14 cellular contexts compared by ENCODE assay signal in genomic region chr1:180507826-180508724, GRCh38. TPM values are rescaled to one million over a fixed set of nuclear protein-coding genes. Genes with fewer than 3 reads are reported as not detected.
A peak's percentile ranks its signal among the peaks of the same experiment; 100 is the strongest.
DNase-seq lines count a peak whose midpoint lies in the region; ATAC-seq and TF ChIP-seq lines count a peak whose summit lies in the region.
"Had no signal": no experiment of that assay in that cellular context is flagged by ENCODE, and none has a peak within 500 bp of the region (broad histone marks: within the 10 kb centered on the region; RNA-seq: fewer than 3 reads in every experiment).

No MANE protein-coding gene starts in this region.

- peaks cover 0 to 4% of the 10 kb centered on the region in 2 donors for H3K4me1 ChIP-seq in uterus

- ATAC-seq in SK-N-SH treated with all-trans-retinoic acid at 6 μM for 48 hours (peak; percentile 16; the same call in 1 of the 3 replicates), HG03175 (IDR thresholded peaks at IDR 0.05; ENCODE audit: unreplicated experiment) (no peak), GM21786 (IDR thresholded peaks at IDR 0.05; ENCODE audit: unreplicated experiment) (no peak)

- TF ChIP-seq CTCF in AG09319 (IDR thresholded peaks at IDR 0.05; ENCODE audit: low read depth, low read length) (peak; percentile 10), GM13977 (IDR thresholded peaks at IDR 0.05; ENCODE audit: extremely low read depth, insufficient read depth, missing control alignments) (peak; percentile 15), fibroblast of villous mesenchyme (IDR thresholded peaks at IDR 0.05; ENCODE audit: insufficient read depth, low read depth, low read length) (no peak), uterus (IDR thresholded peaks at IDR 0.05) (no peak)

- in situ Hi-C loops in GM13977 (cut with MboI; ENCODE audit: low pct_unique_long_range_greater_than_20kb, low sequenced_read_pairs, unreplicated experiment): loop anchor here (5.0 to 25.0 kb wide), 2 partner anchors 49 to 504 kb away; partner anchors contain the start of genes OVAAL and STX6

- no peaks in the 10 kb centered on the region for H3K36me3 ChIP-seq in uterus

- H3K27ac ChIP-seq in uterus: no peak overlapping the region

- TF ChIP-seq POLR2A in uterus (IDR thresholded peaks at IDR 0.05): no peak

- DNase-seq in AG09319 (ENCODE audit: extremely low read depth, low read depth) (peak; percentile 49), GM13977 (ENCODE audit: low spot score) (peak; percentile 24), fibroblast of villous mesenchyme (ENCODE audit: low read depth) (peak; percentile 83), islet precursor cell (no peak), uterus (no peak)
- DNase-seq: DND-41, H9, head of caudate nucleus, NCI-H2029 treated with DMSO at 0.1 percent for 48 hours, SHP77 treated with DMSO at 0.1 percent for 48 hours had no signal

- H3K4me3 ChIP-seq in fibroblast of villous mesenchyme (ENCODE audit: low read depth, low read length) (no peak overlapping the region), uterus (no peak overlapping the region)

- H3K9me3 ChIP-seq in uterus: no peaks in the 10 kb centered on the region

- intact Hi-C loops in uterus (cut with DNase I; ENCODE audit: low total_unique reads): no loop called here

- H3K27me3 ChIP-seq in uterus: no peaks in the 10 kb centered on the region

TF ChIP-seq in SK-N-SH treated with all-trans-retinoic acid at 6 μM for 48 hours, 23 proteins besides CTCF, POLR2A, EP300 and RAD21:
- TF ChIP-seq ZC3H10 (CRISPR knock-in tag; IDR thresholded peaks at IDR 0.05) (no peak), TSHZ2 (CRISPR knock-in tag; IDR thresholded peaks at IDR 0.05) (no peak), ARNTL (CRISPR knock-in tag; IDR thresholded peaks at IDR 0.05; ENCODE audit: borderline replicate concordance, low read depth) (no peak), ESRRG (CRISPR knock-in tag; IDR thresholded peaks at IDR 0.05) (no peak), ISL1 (CRISPR knock-in tag; IDR thresholded peaks at IDR 0.05) (no peak), ZFP30 (CRISPR knock-in tag; IDR thresholded peaks at IDR 0.05) (no peak), ZNF565 (CRISPR knock-in tag; conservative IDR thresholded peaks at IDR 0.05; ENCODE audit: low read depth) (no peak), PATZ1 (CRISPR knock-in tag; IDR thresholded peaks at IDR 0.05; ENCODE audit: borderline replicate concordance) (no peak), SNAI2 (CRISPR knock-in tag; IDR thresholded peaks at IDR 0.05) (no peak), CSRNP3 (CRISPR knock-in tag; IDR thresholded peaks at IDR 0.05) (no peak), POU6F1 (CRISPR knock-in tag; IDR thresholded peaks at IDR 0.05; ENCODE audit: borderline replicate concordance, low read depth) (no peak), TCF4 (CRISPR knock-in tag; IDR thresholded peaks at IDR 0.05; ENCODE audit: borderline replicate concordance) (no peak), ZNF8 (CRISPR knock-in tag; IDR thresholded peaks at IDR 0.05) (no peak), OSR1 (CRISPR knock-in tag; IDR thresholded peaks at IDR 0.05) (no peak)
TF ChIP-seq in SK-N-SH treated with all-trans-retinoic acid at 6 μM for 48 hours: peak in this region for 0.

RNA-seq across cellular contexts. Expression of gene ACBD6, which starts 5.7 kb away (rescaled TPM):
- 44.5 and 66.0 TPM in 2 replicates for total RNA-seq in fibroblast of villous mesenchyme
- 10 to 100 TPM; 22.1 to 54.7 (median 39.6) TPM for total RNA-seq in uterus

RNA-seq across cellular contexts. Expression of gene OVAAL, which starts 50.7 kb away (rescaled TPM):
- total RNA-seq in fibroblast of villous mesenchyme (not detected in 2 replicates), uterus (not detected)
- total RNA-seq: H9, mucosa of gallbladder had no signal

Comparison
In these comparisons a context has a peak if more than half of its experiments do, and no peak if none do; other contexts are left out.
1. DNase-seq: peak in AG09319 (single experiment), GM13977 (single experiment) and fibroblast of villous mesenchyme (single experiment); none in islet precursor cell (single experiment) and uterus (0 of 2).
2. CTCF ChIP-seq: peak in AG09319 (single experiment) and GM13977 (single experiment); none in fibroblast of villous mesenchyme (single experiment) and uterus (0 of 4).